8 cellular contexts compared by ENCODE assay signal in genomic region chr19:4343845-4344713, GRCh38. TPM values are rescaled to one million over a fixed set of nuclear protein-coding genes. Genes with fewer than 3 reads are reported as not detected.
DNase-seq lines count a peak whose midpoint lies in the region; ATAC-seq and TF ChIP-seq lines count a peak whose summit lies in the region.

No MANE protein-coding gene starts in this region.

- TF ChIP-seq POLR2A in testis (IDR thresholded peaks at IDR 0.05): no peak

- H3K4me1 Mint-ChIP-seq in activated CD4-positive, alpha-beta T cell treated with anti-CD3 and anti-CD28 coated beads for 36 hours: peaks cover 6% of the 10 kb centered on the region
- peaks cover 13% of the 10 kb centered on the region for H3K4me1 Mint-ChIP-seq in activated CD8-positive, alpha-beta T cell treated with anti-CD3 and anti-CD28 coated beads for 36 hours (ENCODE audit: low read depth)
- peaks cover 47 to 55% of the 10 kb centered on the region in 2 donors for H3K4me1 Mint-ChIP-seq in immature natural killer cell

- H3K9me3 Mint-ChIP-seq in activated CD4-positive, alpha-beta T cell treated with anti-CD3 and anti-CD28 coated beads for 36 hours (ENCODE audit: low read depth): no peaks in the 10 kb centered on the region
- no peaks in the 10 kb centered on the region for H3K9me3 Mint-ChIP-seq in activated CD8-positive, alpha-beta T cell treated with anti-CD3 and anti-CD28 coated beads for 36 hours
- H3K9me3 Mint-ChIP-seq in immature natural killer cell: no peaks in the 10 kb centered on the region

- H3K9me3 ChIP-seq in testis: no peaks in the 10 kb centered on the region

- peak; percentile 49 for DNase-seq in activated CD4-positive, alpha-beta T cell treated with anti-CD3 and anti-CD28 coated beads for 36 hours
- no peak for DNase-seq in activated CD4-positive, alpha-beta T cell treated with anti-CD3 and anti-CD28 coated beads for 4 hours
- peak; percentile 33 for DNase-seq in activated CD8-positive, alpha-beta T cell treated with anti-CD3 and anti-CD28 coated beads for 36 hours
- DNase-seq in immature natural killer cell (no peak), testis (no peak), globus pallidus (ENCODE audit: low spot score) (no peak)

- peak overlapping the region; percentile 89 for H3K4me3 Mint-ChIP-seq in activated CD4-positive, alpha-beta T cell treated with anti-CD3 and anti-CD28 coated beads for 36 hours
- H3K4me3 Mint-ChIP-seq in activated CD8-positive, alpha-beta T cell treated with anti-CD3 and anti-CD28 coated beads for 36 hours: peak overlapping the region; percentile 93
- H3K4me3 Mint-ChIP-seq in immature natural killer cell: peak overlapping the region; percentile 35 to 94 (median 48)

- no peak overlapping the region for H3K27ac ChIP-seq in testis

- POLR2A ChIA-PET in activated CD4-positive, alpha-beta T cell treated with anti-CD3 and anti-CD28 coated beads for 36 hours (lab: Charles Lee): interaction anchor here (0.6 to 2.9 kb wide), 12 partner anchors 8 to 786 kb away, joined by 3 to 12 read pairs (median 4); partner anchors contain the start of genes CHAF1A, TMIGD2 and YJU2
- POLR2A ChIA-PET in activated CD8-positive, alpha-beta T cell treated with anti-CD3 and anti-CD28 coated beads for 36 hours (lab: Charles Lee): interaction anchor here (0.9 to 3.0 kb wide), 16 partner anchors 9 to 79 kb away, joined by 3 to 17 read pairs (median 5); partner anchors contain the start of genes FSD1, SH3GL1 and TMIGD2

- ATAC-seq in activated CD4-positive, alpha-beta T cell treated with anti-CD3 and anti-CD28 coated beads for 36 hours: no peak
- no peak for ATAC-seq in activated CD8-positive, alpha-beta T cell treated with anti-CD3 and anti-CD28 coated beads for 36 hours
- ATAC-seq in GM21381 (IDR thresholded peaks at IDR 0.05; ENCODE audit: unreplicated experiment): no peak
- ATAC-seq in HG03108 (IDR thresholded peaks at IDR 0.05; ENCODE audit: unreplicated experiment): no peak

- H3K4me1 ChIP-seq in testis: peaks cover 6% of the 10 kb centered on the region

- no peaks in the 10 kb centered on the region for H3K27me3 ChIP-seq in testis

- intact Hi-C loops in activated CD4-positive, alpha-beta T cell treated with anti-CD3 and anti-CD28 coated beads for 36 hours (cut with DNase I, micrococcal nuclease): loop anchor here (1.0 to 10.0 kb wide), 16 partner anchors 16 to 1341 kb away; partner anchors contain the start of genes YJU2 (in 2 of the 2), ANKRD24 (in 1 of the 2), CHAF1A (in 1 of the 2) and FSD1 (in 1 of the 2)
- intact Hi-C loops in activated CD8-positive, alpha-beta T cell treated with anti-CD3 and anti-CD28 coated beads for 36 hours (cut with micrococcal nuclease): no loop called here
- intact Hi-C loops in testis (cut with DNase I; ENCODE audit: low total_unique reads): no loop called here

- H3K36me3 Mint-ChIP-seq in activated CD4-positive, alpha-beta T cell treated with anti-CD3 and anti-CD28 coated beads for 36 hours (ENCODE audit: low read depth): peaks cover 12% of the 10 kb centered on the region
- H3K36me3 Mint-ChIP-seq in activated CD8-positive, alpha-beta T cell treated with anti-CD3 and anti-CD28 coated beads for 36 hours (ENCODE audit: low read depth): peaks cover 4% of the 10 kb centered on the region
- H3K36me3 Mint-ChIP-seq in immature natural killer cell: peaks cover 0 to 4% (median 3%) of the 10 kb centered on the region in 3 donors

- H3K27me3 Mint-ChIP-seq in activated CD4-positive, alpha-beta T cell treated with anti-CD3 and anti-CD28 coated beads for 36 hours: no peaks in the 10 kb centered on the region
- H3K27me3 Mint-ChIP-seq in activated CD8-positive, alpha-beta T cell treated with anti-CD3 and anti-CD28 coated beads for 36 hours: no peaks in the 10 kb centered on the region
- peaks cover 7 to 12% (median 10%) of the 10 kb centered on the region in 3 donors for H3K27me3 Mint-ChIP-seq in immature natural killer cell (ENCODE audit: low read depth in 3 of 3)

- H3K36me3 ChIP-seq in testis (ENCODE audit: low read depth, missing control alignments): no peaks in the 10 kb centered on the region

- CTCF ChIA-PET in activated CD4-positive, alpha-beta T cell treated with anti-CD3 and anti-CD28 coated beads for 36 hours (lab: Charles Lee): interaction anchor here (0.9 to 3.1 kb wide), 3 partner anchors 8 to 77 kb away, joined by 5 to 37 read pairs (median 26); no protein-coding TSS in a partner anchor
- CTCF ChIA-PET in activated CD8-positive, alpha-beta T cell treated with anti-CD3 and anti-CD28 coated beads for 36 hours (lab: Charles Lee): interaction anchor here (0.6 to 3.5 kb wide), 13 partner anchors 9 to 1124 kb away, joined by 3 to 38 read pairs (median 5); partner anchors contain the start of genes SH3GL1 and YJU2

- WGBS in testis, 2 donors: 15 to 22% methylated on average over 37 to 42 of the region's 45 CpGs

- H3K27ac Mint-ChIP-seq in activated CD4-positive, alpha-beta T cell treated with anti-CD3 and anti-CD28 coated beads for 36 hours: no peak overlapping the region
- no peak overlapping the region for H3K27ac Mint-ChIP-seq in activated CD8-positive, alpha-beta T cell treated with anti-CD3 and anti-CD28 coated beads for 36 hours
- H3K27ac Mint-ChIP-seq in immature natural killer cell: peak overlapping the region in 1 of 6 donors; percentile 12

- TF ChIP-seq CTCF in activated CD8-positive, alpha-beta T cell treated with anti-CD3 and anti-CD28 coated beads for 36 hours (IDR thresholded peaks at IDR 0.05): no peak
- TF ChIP-seq CTCF in testis (IDR thresholded peaks at IDR 0.05): no peak

- peak overlapping the region; percentile 75 to 79 for H3K4me3 ChIP-seq in testis

RNA-seq across cellular contexts. Expression of gene MPND, which starts 0.7 kb away (rescaled TPM):
- 10 to 100 TPM; 12.6 to 18.0 TPM for total RNA-seq in activated CD4-positive, alpha-beta T cell treated with anti-CD3 and anti-CD28 coated beads for 36 hours
- 10 to 100 TPM; 15.5 to 16.6 TPM for total RNA-seq in activated CD8-positive, alpha-beta T cell treated with anti-CD3 and anti-CD28 coated beads for 36 hours
- 10 to 100 TPM in 2 of 3 donors, 1 to 10 TPM in 1; 9.0 to 13.4 (median 11.3) TPM for polyA plus RNA-seq in immature natural killer cell
- 10 to 100 TPM in 1 of 2 donors, 1 to 10 TPM in 1; 9.1 to 13.3 TPM for total RNA-seq in testis
- polyA plus RNA-seq in testis (ENCODE audit: insufficient read depth, low read depth, low replicate concordance): 14.3 TPM

RNA-seq across cellular contexts. Expression of gene STAP2, which starts 5.5 kb away (rescaled TPM):
- total RNA-seq in activated CD4-positive, alpha-beta T cell treated with anti-CD3 and anti-CD28 coated beads for 36 hours: 10 to 100 TPM; 11.0 to 11.5 TPM
- total RNA-seq in activated CD8-positive, alpha-beta T cell treated with anti-CD3 and anti-CD28 coated beads for 36 hours: 10 to 100 TPM in 1 of 2 experiments, 1 to 10 TPM in 1; 9.6 to 14.6 TPM
- polyA plus RNA-seq in immature natural killer cell: 1 to 10 TPM in 1 of 3 donors, under 1 TPM in 1, not detected in 1; 0.89 to 4.2 TPM
- 1 to 10 TPM; 5.3 to 6.4 TPM for total RNA-seq in testis
- 6.2 TPM for polyA plus RNA-seq in testis (ENCODE audit: insufficient read depth, low read depth, low replicate concordance)

RNA-seq across cellular contexts. Expression of gene FSD1, which starts 39.7 kb away (rescaled TPM):
- total RNA-seq in activated CD4-positive, alpha-beta T cell treated with anti-CD3 and anti-CD28 coated beads for 36 hours: 10 to 100 TPM; 23.1 to 25.3 TPM
- 10 to 100 TPM; 19.7 to 22.0 TPM for total RNA-seq in activated CD8-positive, alpha-beta T cell treated with anti-CD3 and anti-CD28 coated beads for 36 hours
- polyA plus RNA-seq in immature natural killer cell (10 to 100 TPM; 10.1 to 23.8 (median 12.8) TPM), testis (ENCODE audit: insufficient read depth, low read depth, low replicate concordance) (18.2 TPM)
- 10 to 100 TPM; 24.1 to 24.9 TPM for total RNA-seq in testis

RNA-seq across cellular contexts. Expression of gene TMIGD2, which starts 41.9 kb away (rescaled TPM):
- 10 to 100 TPM; 15.8 to 16.1 TPM for total RNA-seq in activated CD4-positive, alpha-beta T cell treated with anti-CD3 and anti-CD28 coated beads for 36 hours
- total RNA-seq in activated CD8-positive, alpha-beta T cell treated with anti-CD3 and anti-CD28 coated beads for 36 hours: 10 to 100 TPM; 13.6 to 14.8 TPM
- polyA plus RNA-seq in immature natural killer cell (100 to 1,000 TPM in 1 of 3 donors, 10 to 100 TPM in 2; 85.3 to 116 (median 86.1) TPM), testis (ENCODE audit: insufficient read depth, low read depth, low replicate concordance) (0.83 TPM)
- 1 to 10 TPM in 1 of 2 donors, under 1 TPM in 1; 0.47 to 1.1 TPM for total RNA-seq in testis

RNA-seq across cellular contexts. Expression of gene SH3GL1, which starts 56.3 kb away (rescaled TPM):
- total RNA-seq in activated CD4-positive, alpha-beta T cell treated with anti-CD3 and anti-CD28 coated beads for 36 hours: 10 to 100 TPM; 42.0 to 46.8 TPM
- total RNA-seq in activated CD8-positive, alpha-beta T cell treated with anti-CD3 and anti-CD28 coated beads for 36 hours: 10 to 100 TPM; 53.1 to 59.2 TPM
- 10 to 100 TPM; 13.8 to 24.6 (median 18.4) TPM for polyA plus RNA-seq in immature natural killer cell
- total RNA-seq in testis: 10 to 100 TPM; 41.6 to 53.4 TPM
- polyA plus RNA-seq in testis (ENCODE audit: insufficient read depth, low read depth, low replicate concordance): 47.3 TPM

Comparison
In these comparisons a context has a peak if more than half of its experiments do, and no peak if none do; other contexts are left out.
1. DNase-seq: peak in activated CD4-positive, alpha-beta T cell treated with anti-CD3 and anti-CD28 coated beads for 36 hours (single experiment) and activated CD8-positive, alpha-beta T cell treated with anti-CD3 and anti-CD28 coated beads for 36 hours (single experiment); none in activated CD4-positive, alpha-beta T cell treated with anti-CD3 and anti-CD28 coated beads for 4 hours (0 of 2), immature natural killer cell (0 of 3), testis (single experiment) and globus pallidus (single experiment).
2. intact Hi-C loops: an anchor here in activated CD4-positive, alpha-beta T cell treated with anti-CD3 and anti-CD28 coated beads for 36 hours (1.0 to 10.0 kb wide); none called in activated CD8-positive, alpha-beta T cell treated with anti-CD3 and anti-CD28 coated beads for 36 hours and testis.
3. Peak in every context shown above with its lines, with median percentiles within 50 percentile points of each other: H3K4me3 Mint-ChIP-seq.